In the genomic region with DNA sequence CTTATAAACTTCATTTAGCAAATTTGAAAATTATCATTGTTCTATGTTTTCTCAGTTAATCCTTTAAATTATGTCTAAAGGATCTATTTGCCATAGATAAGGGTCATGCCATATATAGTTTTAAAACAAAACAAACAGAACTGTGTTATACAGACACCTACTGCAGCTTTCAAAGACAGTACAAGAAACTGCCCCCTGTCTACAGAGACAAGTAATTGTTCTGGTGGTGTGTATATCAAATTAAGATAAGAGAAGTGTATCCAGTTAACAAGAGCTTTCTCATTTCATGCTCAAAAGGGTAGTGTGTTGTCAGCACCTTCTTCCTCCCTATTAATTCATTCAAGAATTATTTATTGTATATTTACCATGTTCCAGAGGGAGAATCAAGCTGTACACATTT, we compare ENCODE assay signal across 10 cellular contexts.
DNase-seq lines count a peak whose midpoint lies in the region; ATAC-seq and TF ChIP-seq lines count a peak whose summit lies in the region.
"Had no signal": no experiment of that assay in that cellular context is flagged by ENCODE, and none has a peak within 500 bp of the region (broad histone marks: within the 10 kb centered on the region; RNA-seq: fewer than 3 reads in every experiment).

No MANE protein-coding gene starts in this region.

- H3K4me3 ChIP-seq in SK-N-SH (ENCODE audit: low read depth in 2 of 2, low read length in 1 of 2), result no peak overlapping the region
- no peak overlapping the region for H3K4me3 ChIP-seq in OCI-LY7 (ENCODE audit: low read depth, low read length, poor library complexity, severe bottlenecking)
- H3K4me3 ChIP-seq in fibroblast of mammary gland (ENCODE audit: control insufficient read depth, low read depth, low read length), result no peak overlapping the region
- H3K4me3 ChIP-seq in body of pancreas, result no peak overlapping the region
- H3K4me3 ChIP-seq in trophoblast cell (ENCODE audit: low read depth, low read length), result no peak overlapping the region

- H4K20me1 ChIP-seq in SK-N-SH (ENCODE audit: insufficient read depth) (peaks cover 7% of the 10 kb centered on the region), OCI-LY7 (ENCODE audit: insufficient read depth, low read length) (0 out of 2 replicates have a peak, but pooled peaks cover 7% of the 10 kb centered on the region)

- H3K23ac ChIP-seq in trophoblast cell (ENCODE audit: low read length), result no peak overlapping the region

- no peak for ATAC-seq in SK-N-SH treated with all-trans-retinoic acid at 6 μM for 48 hours
- ATAC-seq in body of pancreas, result no peak

- H4K91ac ChIP-seq in trophoblast cell (ENCODE audit: low read depth, low read length), result no peak overlapping the region

- H3K18ac ChIP-seq in trophoblast cell (ENCODE audit: low read length), result no peak overlapping the region

- no TSS peak for BruUV-seq in OCI-LY7 (replicated peaks; lab: Mats Ljungman, UMichigan)

- H2AFZ ChIP-seq in SK-N-SH (ENCODE audit: low read depth), result no peak overlapping the region
- H2AFZ ChIP-seq in OCI-LY7 (ENCODE audit: low read length), result no peak overlapping the region
- H2AFZ ChIP-seq in trophoblast cell (ENCODE audit: insufficient read depth, low read length, poor library complexity), result no peak overlapping the region
- H2AFZ ChIP-seq: parathyroid adenoma had no signal

- TF ChIP-seq POLR2A in body of pancreas (IDR thresholded peaks at IDR 0.05), result no peak

- H3K79me2 ChIP-seq in SK-N-SH (ENCODE audit: insufficient read depth) (peaks cover 98% of the 10 kb centered on the region), OCI-LY7 (ENCODE audit: insufficient read depth, low read depth, low read length) (no peaks in the 10 kb centered on the region), trophoblast cell (ENCODE audit: control insufficient read depth, insufficient read depth, low read length, poor library complexity) (no peaks in the 10 kb centered on the region)
- H3K79me2 ChIP-seq: parathyroid adenoma had no signal

- peak; percentile 24; the same call in 1 of the 2 replicates for TF ChIP-seq RAD21 in SK-N-SH (IDR thresholded peaks at IDR 0.05; ENCODE audit: low read length)

- CTCF ChIA-PET in SK-N-SH (lab: Yijun Ruan, JAX), result interaction anchor here (0.9 to 10.3 kb wide), 21 partner anchors 12 to 350 kb away, joined by 3 to 295 read pairs (median 4); no protein-coding TSS in a partner anchor
- CTCF ChIA-PET in OCI-LY7 (lab: Charles Lee; ENCODE audit: unreplicated experiment), result no interaction called here

- H3K27me3 ChIP-seq in SK-N-SH (ENCODE audit: insufficient read depth) (no peaks in the 10 kb centered on the region), body of pancreas (no peaks in the 10 kb centered on the region), trophoblast cell (ENCODE audit: insufficient read depth, low read length) (no peaks in the 10 kb centered on the region)

- no peak overlapping the region for H2BK120ac ChIP-seq in trophoblast cell (ENCODE audit: insufficient read depth, low read length, poor library complexity)

- no peak overlapping the region for H3K27ac ChIP-seq in SK-N-SH (ENCODE audit: low read depth in 2 of 2, low read length in 1 of 2)
- H3K27ac ChIP-seq in OCI-LY7 (ENCODE audit: low read depth, low read length, poor library complexity, severe bottlenecking), result no peak overlapping the region
- no peak overlapping the region for H3K27ac ChIP-seq in body of pancreas
- H3K27ac ChIP-seq in trophoblast cell (ENCODE audit: low read depth, low read length), result no peak overlapping the region
- H3K27ac ChIP-seq: parathyroid adenoma had no signal

- H3K9me3 ChIP-seq in SK-N-SH (no peaks in the 10 kb centered on the region), OCI-LY7 (ENCODE audit: low read length) (no peaks in the 10 kb centered on the region), body of pancreas (no peaks in the 10 kb centered on the region), trophoblast cell (ENCODE audit: insufficient read depth, low read depth, low read length) (no peaks in the 10 kb centered on the region)

- DNase-seq in SK-N-SH, result peak; percentile 10
- DNase-seq in OCI-LY7 (ENCODE audit: low spot score), result peak; percentile 23
- DNase-seq in fibroblast of mammary gland (ENCODE audit: low read depth), result peak; percentile 37
- DNase-seq in GM10266 (ENCODE audit: extremely low spot score), result no peak
- DNase-seq in body of pancreas, result no peak
- DNase-seq in trophoblast cell, result no peak
- no peak for DNase-seq in hypothalamus (lab: John Stamatoyannopoulos, UW)
- DNase-seq: immature natural killer cell had no signal

- H3K9me2 ChIP-seq in SK-N-SH (no peaks in the 10 kb centered on the region), OCI-LY7 (ENCODE audit: insufficient read depth, low read length) (no peaks in the 10 kb centered on the region)

- no peak overlapping the region for H3K9ac ChIP-seq in SK-N-SH
- H3K9ac ChIP-seq in trophoblast cell (ENCODE audit: low read length), result no peak overlapping the region
- H3K9ac ChIP-seq: parathyroid adenoma had no signal

- TF ChIP-seq CTCF in SK-N-SH (IDR thresholded peaks at IDR 0.05), result peak; percentile 47
- peak; percentile 66 for TF ChIP-seq CTCF in OCI-LY7 (conservative IDR thresholded peaks at IDR 0.05; ENCODE audit: low read length)
- peak; percentile 44 for TF ChIP-seq CTCF in fibroblast of mammary gland (conservative IDR thresholded peaks at IDR 0.05; ENCODE audit: control insufficient read depth, insufficient read depth, low read depth, low read length)
- no peak for TF ChIP-seq CTCF in GM10266 (IDR thresholded peaks at IDR 0.05; ENCODE audit: control insufficient read depth, insufficient read depth, low read depth, missing control alignments)
- peak in 1 of 7 experiments; percentile 19 for TF ChIP-seq CTCF in body of pancreas (IDR thresholded peaks at IDR 0.05)

- H3K4me2 ChIP-seq in SK-N-SH (no peak overlapping the region), OCI-LY7 (ENCODE audit: low read length) (no peak overlapping the region), trophoblast cell (ENCODE audit: low read length) (no peak overlapping the region)

- H4K8ac ChIP-seq in trophoblast cell (ENCODE audit: low read depth, low read length), result no peak overlapping the region

- no peak overlapping the region for H2AK5ac ChIP-seq in trophoblast cell (ENCODE audit: low read length)

- TF ChIP-seq EP300 in SK-N-SH (IDR thresholded peaks at IDR 0.05; ENCODE audit: borderline replicate concordance in 1 of 2, low read depth in 1 of 2, low read length in 1 of 2), result no peak

- no peak overlapping the region for H3K4ac ChIP-seq in trophoblast cell (ENCODE audit: low read depth, low read length)

- no peak overlapping the region for H2BK5ac ChIP-seq in trophoblast cell (ENCODE audit: low read depth, low read length, poor library complexity)

- H3K36me3 ChIP-seq in SK-N-SH (replicated peaks in 1 of 2; ENCODE audit: control insufficient read depth in 1 of 2, insufficient read depth in 2 of 2, low read length in 1 of 2), result peaks cover 2 to 26% of the 10 kb centered on the region in 2 experiments
- H3K36me3 ChIP-seq in OCI-LY7 (ENCODE audit: insufficient read depth, low read length), result no peaks in the 10 kb centered on the region
- H3K36me3 ChIP-seq in body of pancreas (replicated peaks in 1 of 2; ENCODE audit: insufficient read depth in 1 of 2, low read depth in 2 of 2), result no peaks in the 10 kb centered on the region
- H3K36me3 ChIP-seq in trophoblast cell (ENCODE audit: control insufficient read depth in 1 of 2, insufficient read depth in 2 of 2, low read length in 2 of 2), result no peaks in the 10 kb centered on the region

- H3K79me1 ChIP-seq in trophoblast cell (ENCODE audit: low read length), result no peaks in the 10 kb centered on the region

- intact Hi-C loops in OCI-LY7 (cut with micrococcal nuclease; ENCODE audit: unreplicated experiment) (no loop called here), body of pancreas (cut with DNase I) (no loop called here)

- POLR2A ChIA-PET in SK-N-SH (lab: Yijun Ruan, JAX), result no interaction called here
- POLR2A ChIA-PET in OCI-LY7 (lab: Charles Lee), result no interaction called here

- H3K14ac ChIP-seq in trophoblast cell (ENCODE audit: low read length), result no peak overlapping the region

- H3F3A ChIP-seq in SK-N-SH (replicated peaks; ENCODE audit: insufficient read depth), result peaks cover 20% of the 10 kb centered on the region

- peaks cover 0 to 10% of the 10 kb centered on the region in 2 experiments; a peak in 2 of 4 replicates for H3K4me1 ChIP-seq in SK-N-SH (ENCODE audit: control insufficient read depth in 1 of 2, insufficient read depth in 2 of 2, low read depth in 1 of 2, low read length in 1 of 2)
- H3K4me1 ChIP-seq in OCI-LY7 (ENCODE audit: insufficient read depth, low read length, poor library complexity, severe bottlenecking), result no peaks in the 10 kb centered on the region
- H3K4me1 ChIP-seq in body of pancreas, result peaks cover 14% of the 10 kb centered on the region
- H3K4me1 ChIP-seq in trophoblast cell (ENCODE audit: control insufficient read depth in 1 of 2, insufficient read depth in 2 of 2, low read length in 2 of 2), result no peaks in the 10 kb centered on the region
- H3K4me1 ChIP-seq: parathyroid adenoma had no signal

- H2BK12ac ChIP-seq in trophoblast cell (ENCODE audit: low read length), result no peak overlapping the region

- no peak overlapping the region for H4K12ac ChIP-seq in trophoblast cell (ENCODE audit: low read depth, low read length)

TF ChIP-seq in SK-N-SH, 30 proteins besides CTCF, POLR2A, EP300 and RAD21:
- TF ChIP-seq NRF1 (IDR thresholded peaks at IDR 0.05; ENCODE audit: low read depth, low read length) (no peak), FOXM1 (IDR thresholded peaks at IDR 0.05; ENCODE audit: low read depth) (no peak), SMC3 (IDR thresholded peaks at IDR 0.05; ENCODE audit: low read depth, low read length) (peak; percentile 31; the same call in 1 of the 2 replicates), MXI1 (IDR thresholded peaks at IDR 0.05; ENCODE audit: low read depth, low read length) (no peak)

TF ChIP-seq in SK-N-SH treated with all-trans-retinoic acid at 6 μM for 48 hours, 23 proteins besides CTCF, POLR2A, EP300 and RAD21 (continues in another document):
- TF ChIP-seq BACH2 (CRISPR knock-in tag; IDR thresholded peaks at IDR 0.05; ENCODE audit: borderline replicate concordance) (no peak), ESRRG (CRISPR knock-in tag; IDR thresholded peaks at IDR 0.05) (no peak), ZFP30 (CRISPR knock-in tag; IDR thresholded peaks at IDR 0.05) (no peak)
- TF ChIP-seq, protein P1, sequence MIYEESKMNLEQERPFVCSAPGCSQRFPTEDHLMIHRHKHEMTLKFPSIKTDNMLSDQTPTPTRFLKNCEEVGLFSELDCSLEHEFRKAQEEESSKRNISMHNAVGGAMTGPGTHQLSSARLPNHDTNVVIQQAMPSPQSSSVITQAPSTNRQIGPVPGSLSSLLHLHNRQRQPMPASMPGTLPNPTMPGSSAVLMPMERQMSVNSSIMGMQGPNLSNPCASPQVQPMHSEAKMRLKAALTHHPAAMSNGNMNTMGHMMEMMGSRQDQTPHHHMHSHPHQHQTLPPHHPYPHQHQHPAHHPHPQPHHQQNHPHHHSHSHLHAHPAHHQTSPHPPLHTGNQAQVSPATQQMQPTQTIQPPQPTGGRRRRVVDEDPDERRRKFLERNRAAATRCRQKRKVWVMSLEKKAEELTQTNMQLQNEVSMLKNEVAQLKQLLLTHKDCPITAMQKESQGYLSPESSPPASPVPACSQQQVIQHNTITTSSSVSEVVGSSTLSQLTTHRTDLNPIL (CRISPR knock-in tag; IDR thresholded peaks at IDR 0.05; ENCODE audit: low read depth), result no peak

Comparison
In these comparisons a context has a peak if more than half of its experiments do, and no peak if none do; other contexts are left out.
1. DNase-seq: peak in SK-N-SH (single experiment), OCI-LY7 (single experiment) and fibroblast of mammary gland (single experiment); none in GM10266 (single experiment), body of pancreas (0 of 4), trophoblast cell (0 of 2) and hypothalamus (0 of 51).